ENCODE assay signal across 16 cellular contexts in genomic region chr16:70777496-70777895, GRCh38. TPM values are rescaled to one million over a fixed set of nuclear protein-coding genes. Genes with fewer than 3 reads are reported as not detected.
A peak's percentile ranks its signal among the peaks of the same experiment; 100 is the strongest.
DNase-seq lines count a peak whose midpoint lies in the region; ATAC-seq and TF ChIP-seq lines count a peak whose summit lies in the region.
"Had no signal": no experiment of that assay in that cellular context is flagged by ENCODE, and none has a peak within 500 bp of the region (broad histone marks: within the 10 kb centered on the region; RNA-seq: fewer than 3 reads in every experiment).

No MANE protein-coding gene starts in this region.

- no peaks in the 10 kb centered on the region for H3K9me3 ChIP-seq in upper lobe of right lung

- peaks cover 12 to 18% of the 10 kb centered on the region in 2 donors for H3K36me3 Mint-ChIP-seq in activated naive CD4-positive, alpha-beta T cell treated with anti-CD3 and anti-CD28 coated beads, Interleukin-2, amount 50 U/mL, for 72 hours
- H3K36me3 Mint-ChIP-seq in WTC11, result peaks cover 37% of the 10 kb centered on the region
- peaks cover 49 to 55% of the 10 kb centered on the region in 2 donors for H3K36me3 Mint-ChIP-seq in stimulated activated naive B cell treated with anti-CD40 and anti-IgM and Interleukin-4, amounts not matched to agents 10 μg/mL and 1 μg/mL and 100 μg/mL, for 72 hours

- H3K27me3 ChIP-seq in upper lobe of right lung, result no peaks in the 10 kb centered on the region
- H3K27me3 ChIP-seq: BLaER1 had no signal

- no peak overlapping the region for H3K4me3 Mint-ChIP-seq in WTC11
- H3K4me3 Mint-ChIP-seq in stimulated activated naive B cell treated with anti-CD40 and anti-IgM and Interleukin-4, amounts not matched to agents 10 μg/mL and 1 μg/mL and 100 μg/mL, for 72 hours, result no peak overlapping the region
- H3K4me3 Mint-ChIP-seq: CD8-positive, alpha-beta T cell had no signal

- POLR2A ChIA-PET in WTC11 (lab: Charles Lee), result no interaction called here

- intact Hi-C loops in posterior vena cava (cut with DNase I) (no loop called here), upper lobe of right lung (cut with DNase I) (loop anchor here (10.0 kb wide), 1 partner anchor 103 kb away; no protein-coding TSS in a partner anchor)

- H3K4me3 ChIP-seq in upper lobe of right lung, result no peak overlapping the region
- H3K4me3 ChIP-seq: BLaER1 had no signal

- no peak for TF ChIP-seq CTCF in WTC11 (IDR thresholded peaks at IDR 0.05)
- TF ChIP-seq CTCF in upper lobe of right lung (IDR thresholded peaks at IDR 0.05), result no peak

- H3K9me3 Mint-ChIP-seq in activated naive CD4-positive, alpha-beta T cell treated with anti-CD3 and anti-CD28 coated beads, Interleukin-2, amount 50 U/mL, for 72 hours, result no peaks in the 10 kb centered on the region
- H3K9me3 Mint-ChIP-seq in WTC11, result peaks cover 7% of the 10 kb centered on the region
- no peaks in the 10 kb centered on the region for H3K9me3 Mint-ChIP-seq in stimulated activated naive B cell treated with anti-CD40 and anti-IgM and Interleukin-4, amounts not matched to agents 10 μg/mL and 1 μg/mL and 100 μg/mL, for 72 hours
- H3K9me3 Mint-ChIP-seq: CD8-positive, alpha-beta T cell had no signal

- H3K4me1 Mint-ChIP-seq in WTC11, result peaks cover 2% of the 10 kb centered on the region; the same call in 1 of the 2 replicates
- H3K4me1 Mint-ChIP-seq in stimulated activated naive B cell treated with anti-CD40 and anti-IgM and Interleukin-4, amounts not matched to agents 10 μg/mL and 1 μg/mL and 100 μg/mL, for 72 hours, result no peaks in the 10 kb centered on the region

- CTCF ChIA-PET in WTC11 (lab: Charles Lee), result interaction anchor here (3.0 kb wide), 1 partner anchor 7 kb away, joined by 13 read pairs; no protein-coding TSS in a partner anchor

- peaks cover 78% of the 10 kb centered on the region for H3K36me3 ChIP-seq in upper lobe of right lung

- ATAC-seq in activated naive CD4-positive, alpha-beta T cell treated with anti-CD3 and anti-CD28 coated beads, Interleukin-2, amount 50 U/mL, for 72 hours, result no peak
- ATAC-seq in WTC11 (no peak), upper lobe of right lung (no peak), HG02981 (IDR thresholded peaks at IDR 0.05; ENCODE audit: unreplicated experiment) (no peak)
- ATAC-seq in stimulated activated naive B cell treated with anti-CD40 and anti-IgM and Interleukin-4, amounts not matched to agents 10 μg/mL and 1 μg/mL and 100 μg/mL, for 72 hours (replicated peaks), result no peak
- ATAC-seq: CD8-positive, alpha-beta T cell had no signal

- H3K27ac ChIP-seq in upper lobe of right lung, result no peak overlapping the region
- H3K27ac ChIP-seq: BLaER1 had no signal

- peak overlapping the region; percentile 69 to 95 for H3K27ac Mint-ChIP-seq in activated naive CD4-positive, alpha-beta T cell treated with anti-CD3 and anti-CD28 coated beads, Interleukin-2, amount 50 U/mL, for 72 hours
- H3K27ac Mint-ChIP-seq in WTC11, result peak overlapping the region; percentile 18; the same call in 1 of the 2 replicates
- H3K27ac Mint-ChIP-seq in stimulated activated naive B cell treated with anti-CD40 and anti-IgM and Interleukin-4, amounts not matched to agents 10 μg/mL and 1 μg/mL and 100 μg/mL, for 72 hours, result no peak overlapping the region
- H3K27ac Mint-ChIP-seq: CD8-positive, alpha-beta T cell had no signal

- no peak for DNase-seq in activated naive CD4-positive, alpha-beta T cell treated with anti-CD3 and anti-CD28 coated beads, Interleukin-2, amount 50 U/mL, for 72 hours (ENCODE audit: low spot score in 2 of 2)
- no peak for DNase-seq in activated naive CD4-positive, alpha-beta T cell (lab: John Stamatoyannopoulos, UW)
- DNase-seq in WTC11 (ENCODE audit: low spot score) (no peak), posterior vena cava (ENCODE audit: low spot score) (peak; percentile 74), upper lobe of right lung (peak; percentile 42), NCI-H1092 (lab: John Stamatoyannopoulos, UW) (no peak)
- DNase-seq in stimulated activated naive B cell treated with anti-CD40 and anti-IgM and Interleukin-4, amounts not matched to agents 10 μg/mL and 1 μg/mL and 100 μg/mL, for 72 hours, result no peak
- DNase-seq: Calu3; CD8-positive, alpha-beta T cell; GF-D8; GOT3; KBM-7; NCI-H1694 treated with DMSO at 0.1 percent for 48 hours; SHP77 had no signal

- H3K27me3 Mint-ChIP-seq in WTC11 (ENCODE audit: low read depth), result no peaks in the 10 kb centered on the region
- no peaks in the 10 kb centered on the region for H3K27me3 Mint-ChIP-seq in stimulated activated naive B cell treated with anti-CD40 and anti-IgM and Interleukin-4, amounts not matched to agents 10 μg/mL and 1 μg/mL and 100 μg/mL, for 72 hours

- no peaks in the 10 kb centered on the region for H3K4me1 ChIP-seq in upper lobe of right lung
- H3K4me1 ChIP-seq: BLaER1 had no signal

TF ChIP-seq in WTC11, 78 proteins besides CTCF, POLR2A, EP300 and RAD21:
- TF ChIP-seq ZNF425 (CRISPR knock-in tag; conservative IDR thresholded peaks at IDR 0.05), result no peak
- TF ChIP-seq ZMAT4 (CRISPR knock-in tag; IDR thresholded peaks at IDR 0.05), result no peak
- no peak for TF ChIP-seq HMGA2 (CRISPR knock-in tag; IDR thresholded peaks at IDR 0.05)
- TF ChIP-seq MXD4 (CRISPR knock-in tag; IDR thresholded peaks at IDR 0.05; ENCODE audit: borderline replicate concordance), result no peak
- no peak for TF ChIP-seq ZNF263 (CRISPR knock-in tag; IDR thresholded peaks at IDR 0.05; ENCODE audit: low read depth)
- no peak for TF ChIP-seq ERG (CRISPR knock-in tag; IDR thresholded peaks at IDR 0.05)
- no peak for TF ChIP-seq ZNF416 (CRISPR knock-in tag; IDR thresholded peaks at IDR 0.05)
- no peak for TF ChIP-seq ATF2 (CRISPR knock-in tag; IDR thresholded peaks at IDR 0.05; ENCODE audit: borderline replicate concordance, low read depth)
- no peak for TF ChIP-seq ZNF317 (CRISPR knock-in tag; IDR thresholded peaks at IDR 0.05; ENCODE audit: borderline replicate concordance, low read depth)
- no peak for TF ChIP-seq SMAD3 (CRISPR knock-in tag; IDR thresholded peaks at IDR 0.05; ENCODE audit: borderline replicate concordance)

RNA-seq across cellular contexts. Expression of gene VAC14, which starts 23.5 kb away (rescaled TPM):
- 10 to 100 TPM; 22.5 to 28.8 TPM for total RNA-seq in activated naive CD4-positive, alpha-beta T cell treated with anti-CD3 and anti-CD28 coated beads, Interleukin-2, amount 50 U/mL, for 72 hours
- 58.0 to 60.9 TPM (median 60.1 TPM) in 3 replicates for total RNA-seq in WTC11 (2021)
- 10 to 100 TPM; 25.8 to 28.4 TPM for total RNA-seq in posterior vena cava
- 52.2 TPM for total RNA-seq in upper lobe of right lung

Comparison
In these comparisons a context has a peak if more than half of its experiments do, and no peak if none do; other contexts are left out.
1. DNase-seq: peak in posterior vena cava (single experiment) and upper lobe of right lung (single experiment); none in activated naive CD4-positive, alpha-beta T cell treated with anti-CD3 and anti-CD28 coated beads, Interleukin-2, amount 50 U/mL, for 72 hours (0 of 2), activated naive CD4-positive, alpha-beta T cell (0 of 4), WTC11 (single experiment), stimulated activated naive B cell treated with anti-CD40 and anti-IgM and Interleukin-4, amounts not matched to agents 10 μg/mL and 1 μg/mL and 100 μg/mL, for 72 hours (single experiment) and NCI-H1092 (single experiment).